9 cellular contexts compared by ENCODE assay signal in the genomic region with DNA sequence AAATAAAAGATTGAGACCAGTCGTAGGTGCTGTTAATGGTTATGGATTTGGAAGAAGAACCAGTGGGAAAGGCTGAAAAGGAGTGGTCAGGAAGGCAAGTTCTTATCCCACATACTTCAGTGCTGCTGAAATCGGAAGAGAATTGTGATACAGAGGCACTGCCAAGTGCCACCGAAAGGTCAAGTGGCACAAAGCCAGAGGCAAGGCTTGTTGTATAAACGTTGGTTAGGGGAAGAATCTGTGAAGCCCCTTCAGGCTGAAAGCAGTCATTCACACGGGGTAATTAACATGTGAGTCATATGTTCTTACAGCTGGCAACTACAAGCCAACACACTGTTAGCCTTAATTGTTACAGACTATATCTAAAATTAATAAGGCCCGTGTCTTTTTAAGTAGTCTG. TPM values are rescaled to one million over a fixed set of nuclear protein-coding genes. Genes with fewer than 3 reads are reported as not detected.
DNase-seq lines count a peak whose midpoint lies in the region; ATAC-seq and TF ChIP-seq lines count a peak whose summit lies in the region.
"Had no signal": no experiment of that assay in that cellular context is flagged by ENCODE, and none has a peak within 500 bp of the region (broad histone marks: within the 10 kb centered on the region; RNA-seq: fewer than 3 reads in every experiment).

No MANE protein-coding gene starts in this region.

- ATAC-seq in GM21390 (IDR thresholded peaks at IDR 0.05; ENCODE audit: unreplicated experiment) (no peak), HG02642 (IDR thresholded peaks at IDR 0.05; ENCODE audit: poor library complexity, unreplicated experiment) (no peak)

- TF ChIP-seq CTCF in coronary artery (IDR thresholded peaks at IDR 0.05): no peak

- no peak overlapping the region for H3K4me3 ChIP-seq in coronary artery

- H3K27ac ChIP-seq in coronary artery: peak overlapping the region; percentile 58 to 78

- DNase-seq in GM03348 (ENCODE audit: low spot score): peak; percentile 22
- peak; percentile 55 for DNase-seq in NCI-H2029 treated with DMSO at 0.1 percent for 48 hours (lab: John Stamatoyannopoulos, UW)
- DNase-seq in coronary artery (ENCODE audit: low spot score): no peak
- DNase-seq in myocyte (ENCODE audit: low read depth): peak; percentile 67
- no peak for DNase-seq in cerebellar cortex (ENCODE audit: low spot score)
- DNase-seq in NCI-H1048 (lab: John Stamatoyannopoulos, UW): no peak
- DNase-seq: stimulated activated CD8-positive, alpha-beta memory T cell treated with anti-CD3 and anti-CD28 coated beads, Interleukin-4, amount 100 ng/mL, for 48 hours had no signal

RNA-seq across cellular contexts. Expression of a gene that starts 48.8 kb away (rescaled TPM):
- 19.0 and 19.9 TPM in 2 replicates for total RNA-seq in myocyte
- polyA plus RNA-seq in myocyte (2012): 8.7 TPM

Comparison
In these comparisons a context has a peak if more than half of its experiments do, and no peak if none do; other contexts are left out.
1. DNase-seq: peak in GM03348 (single experiment), NCI-H2029 treated with DMSO at 0.1 percent for 48 hours (single experiment) and myocyte (single experiment); none in coronary artery (single experiment), cerebellar cortex (single experiment) and NCI-H1048 (single experiment).